Comparison of ENCODE assay signal across 16 cellular contexts in genomic region chr7:400901-401485, GRCh38.
DNase-seq lines count a peak whose midpoint lies in the region; ATAC-seq and TF ChIP-seq lines count a peak whose summit lies in the region.
"Had no signal": no experiment of that assay in that cellular context is flagged by ENCODE, and none has a peak within 500 bp of the region (broad histone marks: within the 10 kb centered on the region; RNA-seq: fewer than 3 reads in every experiment).

No MANE protein-coding gene starts in this region.

- no peaks in the 10 kb centered on the region for H3K79me1 ChIP-seq in neuronal stem cell (ENCODE audit: low read depth, low read length)

- in situ Hi-C loops in transverse colon (cut with MboI; ENCODE audit: low pct_ligation_motif_present in 1 of 4, low pct_unique_long_range_greater_than_20kb in 1 of 4, low sequenced_read_pairs in 3 of 4) = no loop called here

- H3K9ac ChIP-seq in neuronal stem cell (ENCODE audit: low read depth, low read length, poor library complexity) (no peak overlapping the region), Karpas-422 (ENCODE audit: low read length) (no peak overlapping the region)

- H3K18ac ChIP-seq in neuronal stem cell (ENCODE audit: low read length) = no peak overlapping the region

- no CpG with 5 or more reads among the region's 9 CpGs for WGBS in neuronal stem cell (ENCODE audit: extremely low coverage in 2 of 2, insufficient read length in 2 of 2, insufficient replicate concordance in 1 of 2), 2 donors
- WGBS in transverse colon (ENCODE audit: low coverage in 1 of 2), 2 donors = 84% methylated on average over 9 of the region's 9 CpGs; no CpG with 5 or more reads in 1 of the 2 donors

- no peak overlapping the region for H3K4me2 ChIP-seq in neuronal stem cell (ENCODE audit: insufficient read depth, low read length, poor library complexity, severe bottlenecking)
- H3K4me2 ChIP-seq in Karpas-422 (ENCODE audit: low read depth, low read length, poor library complexity, severe bottlenecking) = no peak overlapping the region

- H3K27ac ChIP-seq in RWPE2 (ENCODE audit: poor library complexity, severe bottlenecking) (no peak overlapping the region), neuronal stem cell (replicated peaks; ENCODE audit: low read length) (no peak overlapping the region), transverse colon (no peak overlapping the region), Karpas-422 (ENCODE audit: low read length) (no peak overlapping the region)
- H3K27ac ChIP-seq: C4-2B had no signal

- peak; percentile 42 for DNase-seq in activated effector memory CD4-positive, alpha-beta T cell treated with anti-CD3 and anti-CD28 coated beads, Interleukin-2, amount 50 U/mL, for 16 hours
- no peak for DNase-seq in activated effector memory CD4-positive, alpha-beta T cell treated with Interleukin-2 at 50 U/mL for 16 hours
- peak; percentile 47 for DNase-seq in RWPE2 (ENCODE audit: low spot score)
- no peak for DNase-seq in neuronal stem cell (ENCODE audit: low spot score)
- DNase-seq in transverse colon = peak; percentile 5
- DNase-seq in Karpas-422 = no peak
- DNase-seq: DMS153, GOT3, KG1, NCI-H1436 treated with DMSO at 0.1 percent for 48 hours, NCI-H2081, NCI-H748 treated with DMSO at 0.1 percent for 48 hours, RPMI8226 had no signal

- H3K9me2 ChIP-seq in Karpas-422 (replicated peaks; ENCODE audit: insufficient read depth, low read length) = no peaks in the 10 kb centered on the region

- H3K9me3 ChIP-seq in RWPE2 (ENCODE audit: severe bottlenecking) (peaks cover 5% of the 10 kb centered on the region), neuronal stem cell (replicated peaks in 1 of 2; ENCODE audit: control insufficient read depth in 2 of 2, insufficient read depth in 1 of 2, low read depth in 1 of 2, low read length in 2 of 2) (peaks cover 10 to 17% of the 10 kb centered on the region in 2 donors), transverse colon (peaks cover 7 to 9% of the 10 kb centered on the region in 2 donors), Karpas-422 (ENCODE audit: low read length) (no peaks in the 10 kb centered on the region)

- H2BK120ac ChIP-seq in neuronal stem cell (ENCODE audit: low read depth, low read length) = peak overlapping the region; percentile 16

- no peaks in the 10 kb centered on the region for H3K27me3 ChIP-seq in RWPE2 (ENCODE audit: insufficient read depth, poor library complexity, severe bottlenecking)
- H3K27me3 ChIP-seq in neuronal stem cell (ENCODE audit: control insufficient read depth in 3 of 3, insufficient read depth in 3 of 3, low read depth in 1 of 3, low read length in 3 of 3) = peaks cover 0 to 17% (median 2%) of the 10 kb centered on the region in 3 experiments
- peaks cover 2% of the 10 kb centered on the region for H3K27me3 ChIP-seq in transverse colon
- no peaks in the 10 kb centered on the region for H3K27me3 ChIP-seq in Karpas-422 (ENCODE audit: low read length)

- H3K79me2 ChIP-seq in Karpas-422 (ENCODE audit: low read length) = no peaks in the 10 kb centered on the region

- H4K91ac ChIP-seq in neuronal stem cell (ENCODE audit: low read depth, low read length, poor library complexity) = no peak overlapping the region

- ATAC-seq in RWPE2 (ENCODE audit: low read depth) (no peak), HG03521 (IDR thresholded peaks at IDR 0.05; ENCODE audit: unreplicated experiment) (no peak)
- ATAC-seq: HepG2 had no signal

- H2BK5ac ChIP-seq in neuronal stem cell (ENCODE audit: low read length) = no peak overlapping the region

- H4K20me1 ChIP-seq in Karpas-422 (ENCODE audit: insufficient read depth, low read depth, low read length) = no peaks in the 10 kb centered on the region

- H2BK15ac ChIP-seq in neuronal stem cell (ENCODE audit: low read length) = no peak overlapping the region

- no peak overlapping the region for H3K14ac ChIP-seq in neuronal stem cell (ENCODE audit: low read length)

- no peak overlapping the region for H3K4me3 ChIP-seq in RWPE2 (ENCODE audit: severe bottlenecking)
- H3K4me3 ChIP-seq in neuronal stem cell (ENCODE audit: low read length in 2 of 2) = peak overlapping the region in 1 of 2 donors; percentile 46
- no peak overlapping the region for H3K4me3 ChIP-seq in transverse colon
- H3K4me3 ChIP-seq in Karpas-422 (ENCODE audit: low read length) = no peak overlapping the region

- TF ChIP-seq CTCF in RWPE2 (IDR thresholded peaks at IDR 0.05; ENCODE audit: poor library complexity, severe bottlenecking) (no peak), transverse colon (IDR thresholded peaks at IDR 0.05) (no peak)

- H2BK12ac ChIP-seq in neuronal stem cell (ENCODE audit: low read length) = no peak overlapping the region

- H2AFZ ChIP-seq in neuronal stem cell (ENCODE audit: low read length) (no peak overlapping the region), Karpas-422 (ENCODE audit: low read length) (no peak overlapping the region)

- no peak overlapping the region for H4K8ac ChIP-seq in neuronal stem cell (ENCODE audit: low read depth, low read length)

- H3K36me3 ChIP-seq in RWPE2 (ENCODE audit: low read depth) (no peaks in the 10 kb centered on the region), neuronal stem cell (replicated peaks in 1 of 2; ENCODE audit: control insufficient read depth in 2 of 2, insufficient read depth in 2 of 2, low read length in 2 of 2) (no peaks in the 10 kb centered on the region), transverse colon (no peaks in the 10 kb centered on the region), Karpas-422 (ENCODE audit: insufficient read depth, low read length) (no peaks in the 10 kb centered on the region)

- H3K4ac ChIP-seq in neuronal stem cell (ENCODE audit: low read length) = no peak overlapping the region

- TF ChIP-seq POLR2A in transverse colon (IDR thresholded peaks at IDR 0.05) = no peak

- intact Hi-C loops in transverse colon (cut with DNase I; ENCODE audit: low total_unique reads) = no loop called here

- TF ChIP-seq EP300 in transverse colon (IDR thresholded peaks at IDR 0.05; ENCODE audit: low read depth) = no peak

- H2AK5ac ChIP-seq in neuronal stem cell (ENCODE audit: low read depth, low read length) = no peak overlapping the region

- H3K23ac ChIP-seq in neuronal stem cell (ENCODE audit: low read depth, low read length, poor library complexity) = no peak overlapping the region

- H3K4me1 ChIP-seq in RWPE2 (ENCODE audit: insufficient read depth, poor library complexity, severe bottlenecking) = no peaks in the 10 kb centered on the region
- H3K4me1 ChIP-seq in neuronal stem cell (ENCODE audit: control insufficient read depth in 2 of 2, insufficient read depth in 1 of 2, low read depth in 1 of 2, low read length in 2 of 2) = peaks cover 0 to 5% of the 10 kb centered on the region in 2 donors
- H3K4me1 ChIP-seq in transverse colon = no peaks in the 10 kb centered on the region
- no peaks in the 10 kb centered on the region for H3K4me1 ChIP-seq in Karpas-422 (ENCODE audit: low read length)

Comparison
In these comparisons a context has a peak if more than half of its experiments do, and no peak if none do; other contexts are left out.
1. DNase-seq: peak in activated effector memory CD4-positive, alpha-beta T cell treated with anti-CD3 and anti-CD28 coated beads, Interleukin-2, amount 50 U/mL, for 16 hours (single experiment), RWPE2 (single experiment) and transverse colon (single experiment); none in activated effector memory CD4-positive, alpha-beta T cell treated with Interleukin-2 at 50 U/mL for 16 hours (single experiment), neuronal stem cell (single experiment) and Karpas-422 (single experiment).